ENCODE assay signal across 8 cellular contexts in genomic region chr1:204207136-204207616, GRCh38. TPM values are rescaled to one million over a fixed set of nuclear protein-coding genes. Genes with fewer than 3 reads are reported as not detected.
DNase-seq lines count a peak whose midpoint lies in the region; ATAC-seq, FAIRE-seq and TF ChIP-seq lines count a peak whose summit lies in the region.

No MANE protein-coding gene starts in this region.

- H3K4me3 ChIP-seq in right lobe of liver, result no peak overlapping the region

- peak; percentile 80 for DNase-seq in AG08396 (ENCODE audit: low spot score)
- peak; percentile 67 for DNase-seq in GM19239 (ENCODE audit: insufficient read length, low spot score)
- peak; percentile 18 for DNase-seq in NCI-H2107 treated with DMSO at 0.1 percent for 48 hours (lab: John Stamatoyannopoulos, UW; ENCODE audit: unreplicated experiment)
- DNase-seq in activated CD4-positive, alpha-beta T cell treated with anti-CD3 and anti-CD28 coated beads for 24 hours (ENCODE audit: low read depth in 2 of 2), result peak; percentile 69 to 70
- DNase-seq in central memory CD4-positive, alpha-beta T cell, result peak; percentile 47
- DNase-seq in right lobe of liver, result peak; percentile 74 to 80 (median 76)
- peak; percentile 38 to 68 (median 65) for DNase-seq in stimulated activated CD4-positive, alpha-beta T cell treated with anti-CD3 and anti-CD28 coated beads, TNF-alpha, amount 100 ng/mL, for 48 hours (ENCODE audit: low read depth in 3 of 3)

- WGBS in right lobe of liver (ENCODE audit: insufficient coverage, low coverage, low lambda C conversion rate, missing lambda C conversion rate), result 26% methylated on average over 7 of the region's 13 CpGs

- ATAC-seq in right lobe of liver (peak; percentile 88 to 95 (median 91)), GM21825 (IDR thresholded peaks at IDR 0.05; ENCODE audit: unreplicated experiment) (no peak)

- peaks cover 0 to 35% (median 11%) of the 10 kb centered on the region in 4 donors for H3K4me1 ChIP-seq in right lobe of liver

- no peaks in the 10 kb centered on the region for H3K9me3 ChIP-seq in right lobe of liver

- FAIRE-seq in GM19239 (lab: Jason Lieb, UNC), result no peak

- H3K27ac ChIP-seq in right lobe of liver, result no peak overlapping the region

- H3K27me3 ChIP-seq in right lobe of liver, result no peaks in the 10 kb centered on the region

- peak; percentile 72 to 94 (median 88) for TF ChIP-seq CTCF in right lobe of liver (IDR thresholded peaks at IDR 0.05)

- TF ChIP-seq POLR2A in right lobe of liver (IDR thresholded peaks at IDR 0.05), result no peak

- peaks cover 0 to 5% (median 0%) of the 10 kb centered on the region in 4 donors for H3K36me3 ChIP-seq in right lobe of liver

- intact Hi-C loops in right lobe of liver (cut with DNase I), result loop anchor here in 1 of 2 donors (5.0 kb wide), 1 partner anchor 45 kb away; no protein-coding TSS in a partner anchor

RNA-seq across cellular contexts. Expression of gene GOLT1A, which starts 6.6 kb away (rescaled TPM):
- total RNA-seq in right lobe of liver, result 100 to 1,000 TPM in 1 of 6 experiments, 10 to 100 TPM in 5; 49.4 to 103 (median 74.5) TPM

RNA-seq across cellular contexts. Expression of gene KISS1, which starts 10.9 kb away (rescaled TPM):
- 1 to 10 TPM in 1 of 6 experiments, under 1 TPM in 2, not detected in 3; 0.51 to 1.1 (median 0.72) TPM for total RNA-seq in right lobe of liver

RNA-seq across cellular contexts. Expression of gene REN, which starts 41.0 kb away (rescaled TPM):
- total RNA-seq in right lobe of liver, result under 1 TPM in 5 of 6 experiments, not detected in 1; 0.25 to 0.44 (median 0.27) TPM

RNA-seq across cellular contexts. Expression of gene ETNK2, which starts 55.3 kb away (rescaled TPM):
- total RNA-seq in right lobe of liver, result 100 to 1,000 TPM in 3 of 6 experiments, 10 to 100 TPM in 3; 30.9 to 231 (median 98.9) TPM

Comparison
In these comparisons a context has a peak if more than half of its experiments do, and no peak if none do; other contexts are left out.
1. DNase-seq: peak in every context shown above with its lines; median percentile 80 in AG08396; 76 in right lobe of liver; 70 in activated CD4-positive, alpha-beta T cell treated with anti-CD3 and anti-CD28 coated beads for 24 hours; 67 in GM19239; 65 in stimulated activated CD4-positive, alpha-beta T cell treated with anti-CD3 and anti-CD28 coated beads, TNF-alpha, amount 100 ng/mL, for 48 hours; 47 in central memory CD4-positive, alpha-beta T cell; 18 in NCI-H2107 treated with DMSO at 0.1 percent for 48 hours.